Comparison of ENCODE assay signal across 1 cellular context in the genomic region with DNA sequence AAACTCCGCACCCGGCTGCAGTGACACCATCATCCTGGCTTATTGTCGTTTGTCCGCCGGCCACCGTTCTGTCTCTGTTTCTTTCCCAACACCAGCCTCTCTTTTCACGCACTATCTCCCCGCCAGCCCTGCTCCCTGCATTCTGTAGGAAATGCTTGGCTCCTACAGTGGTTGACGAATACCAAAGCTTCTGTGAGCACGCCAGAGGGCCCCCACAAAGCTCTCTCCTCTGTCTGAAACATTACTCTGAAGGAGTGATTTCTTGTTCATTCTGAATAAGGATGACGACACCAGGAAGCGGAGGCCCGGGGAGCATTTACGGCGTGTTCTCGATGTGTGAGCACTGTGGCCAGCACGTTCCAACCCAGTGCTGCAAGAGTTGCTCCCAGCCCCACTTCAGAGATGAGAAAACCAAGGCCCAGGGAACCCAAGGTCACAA.
TF ChIP-seq lines count a peak whose summit lies in the region.

No MANE protein-coding gene starts in this region.

TF ChIP-seq in HepG2, 621 proteins besides CTCF, POLR2A, EP300 and RAD21:
- TF ChIP-seq, protein P1, sequence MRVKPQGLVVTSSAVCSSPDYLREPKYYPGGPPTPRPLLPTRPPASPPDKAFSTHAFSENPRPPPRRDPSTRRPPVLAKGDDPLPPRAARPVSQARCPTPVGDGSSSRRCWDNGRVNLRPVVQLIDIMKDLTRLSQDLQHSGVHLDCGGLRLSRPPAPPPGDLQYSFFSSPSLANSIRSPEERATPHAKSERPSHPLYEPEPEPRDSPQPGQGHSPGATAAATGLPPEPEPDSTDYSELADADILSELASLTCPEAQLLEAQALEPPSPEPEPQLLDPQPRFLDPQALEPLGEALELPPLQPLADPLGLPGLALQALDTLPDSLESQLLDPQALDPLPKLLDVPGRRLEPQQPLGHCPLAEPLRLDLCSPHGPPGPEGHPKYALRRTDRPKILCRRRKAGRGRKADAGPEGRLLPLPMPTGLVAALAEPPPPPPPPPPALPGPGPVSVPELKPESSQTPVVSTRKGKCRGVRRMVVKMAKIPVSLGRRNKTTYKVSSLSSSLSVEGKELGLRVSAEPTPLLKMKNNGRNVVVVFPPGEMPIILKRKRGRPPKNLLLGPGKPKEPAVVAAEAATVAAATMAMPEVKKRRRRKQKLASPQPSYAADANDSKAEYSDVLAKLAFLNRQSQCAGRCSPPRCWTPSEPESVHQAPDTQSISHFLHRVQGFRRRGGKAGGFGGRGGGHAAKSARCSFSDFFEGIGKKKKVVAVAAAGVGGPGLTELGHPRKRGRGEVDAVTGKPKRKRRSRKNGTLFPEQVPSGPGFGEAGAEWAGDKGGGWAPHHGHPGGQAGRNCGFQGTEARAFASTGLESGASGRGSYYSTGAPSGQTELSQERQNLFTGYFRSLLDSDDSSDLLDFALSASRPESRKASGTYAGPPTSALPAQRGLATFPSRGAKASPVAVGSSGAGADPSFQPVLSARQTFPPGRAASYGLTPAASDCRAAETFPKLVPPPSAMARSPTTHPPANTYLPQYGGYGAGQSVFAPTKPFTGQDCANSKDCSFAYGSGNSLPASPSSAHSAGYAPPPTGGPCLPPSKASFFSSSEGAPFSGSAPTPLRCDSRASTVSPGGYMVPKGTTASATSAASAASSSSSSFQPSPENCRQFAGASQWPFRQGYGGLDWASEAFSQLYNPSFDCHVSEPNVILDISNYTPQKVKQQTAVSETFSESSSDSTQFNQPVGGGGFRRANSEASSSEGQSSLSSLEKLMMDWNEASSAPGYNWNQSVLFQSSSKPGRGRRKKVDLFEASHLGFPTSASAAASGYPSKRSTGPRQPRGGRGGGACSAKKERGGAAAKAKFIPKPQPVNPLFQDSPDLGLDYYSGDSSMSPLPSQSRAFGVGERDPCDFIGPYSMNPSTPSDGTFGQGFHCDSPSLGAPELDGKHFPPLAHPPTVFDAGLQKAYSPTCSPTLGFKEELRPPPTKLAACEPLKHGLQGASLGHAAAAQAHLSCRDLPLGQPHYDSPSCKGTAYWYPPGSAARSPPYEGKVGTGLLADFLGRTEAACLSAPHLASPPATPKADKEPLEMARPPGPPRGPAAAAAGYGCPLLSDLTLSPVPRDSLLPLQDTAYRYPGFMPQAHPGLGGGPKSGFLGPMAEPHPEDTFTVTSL (CRISPR knock-in tag; IDR thresholded peaks at IDR 0.05; ENCODE audit: borderline replicate concordance): no peak
- no peak for TF ChIP-seq GFI1 (CRISPR knock-in tag; IDR thresholded peaks at IDR 0.05; ENCODE audit: borderline replicate concordance)
- TF ChIP-seq, protein P2, sequence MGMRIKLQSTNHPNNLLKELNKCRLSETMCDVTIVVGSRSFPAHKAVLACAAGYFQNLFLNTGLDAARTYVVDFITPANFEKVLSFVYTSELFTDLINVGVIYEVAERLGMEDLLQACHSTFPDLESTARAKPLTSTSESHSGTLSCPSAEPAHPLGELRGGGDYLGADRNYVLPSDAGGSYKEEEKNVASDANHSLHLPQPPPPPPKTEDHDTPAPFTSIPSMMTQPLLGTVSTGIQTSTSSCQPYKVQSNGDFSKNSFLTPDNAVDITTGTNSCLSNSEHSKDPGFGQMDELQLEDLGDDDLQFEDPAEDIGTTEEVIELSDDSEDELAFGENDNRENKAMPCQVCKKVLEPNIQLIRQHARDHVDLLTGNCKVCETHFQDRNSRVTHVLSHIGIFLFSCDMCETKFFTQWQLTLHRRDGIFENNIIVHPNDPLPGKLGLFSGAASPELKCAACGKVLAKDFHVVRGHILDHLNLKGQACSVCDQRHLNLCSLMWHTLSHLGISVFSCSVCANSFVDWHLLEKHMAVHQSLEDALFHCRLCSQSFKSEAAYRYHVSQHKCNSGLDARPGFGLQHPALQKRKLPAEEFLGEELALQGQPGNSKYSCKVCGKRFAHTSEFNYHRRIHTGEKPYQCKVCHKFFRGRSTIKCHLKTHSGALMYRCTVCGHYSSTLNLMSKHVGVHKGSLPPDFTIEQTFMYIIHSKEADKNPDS (CRISPR knock-in tag; IDR thresholded peaks at IDR 0.05): no peak
- TF ChIP-seq ZNF205 (CRISPR knock-in tag; IDR thresholded peaks at IDR 0.05): no peak
- no peak for TF ChIP-seq CENPX (CRISPR knock-in tag; IDR thresholded peaks at IDR 0.05)
- peak; percentile 54 for TF ChIP-seq ZNF629 (CRISPR knock-in tag; conservative IDR thresholded peaks at IDR 0.05)
- no peak for TF ChIP-seq U2AF1 (optimal IDR thresholded peaks at IDR 0.05; ENCODE audit: low read depth, low read length)
TF ChIP-seq in HepG2: peak in this region for 1.
